22 cellular contexts compared by ENCODE assay signal in genomic region chr15:52292780-52293392, GRCh38. TPM values are rescaled to one million over a fixed set of nuclear protein-coding genes. Genes with fewer than 3 reads are reported as not detected.
DNase-seq lines count a peak whose midpoint lies in the region; ATAC-seq, FAIRE-seq and TF ChIP-seq lines count a peak whose summit lies in the region.
"Had no signal": no experiment of that assay in that cellular context is flagged by ENCODE, and none has a peak within 500 bp of the region (broad histone marks: within the 10 kb centered on the region; RNA-seq: fewer than 3 reads in every experiment).

No MANE protein-coding gene starts in this region.

- ATAC-seq in HepG2, result no peak
- no peak for ATAC-seq in right lobe of liver
- ATAC-seq in memory B cell (ENCODE audit: low read depth), result peak; percentile 47
- ATAC-seq: activated CD4-positive, alpha-beta T cell treated with anti-CD3 and anti-CD28 coated beads for 36 hours; heart left ventricle had no signal

- no peaks in the 10 kb centered on the region for H3K9me3 Mint-ChIP-seq in memory B cell
- H3K9me3 Mint-ChIP-seq: activated naive CD4-positive, alpha-beta T cell treated with anti-CD3 and anti-CD28 coated beads, Interleukin-2, amount 50 U/mL, for 24 hours; activated T-helper 1 cell treated with anti-CD3 and anti-CD28 coated beads, Interleukin-12 subunit alpha, Interleukin-12 subunit beta, Interleukin-2, Interleukin-4 antibody, amounts not matched to agents 30 ng/mL and 10 ng/mL and 1 ng/mL, durations not matched to agents 14 hours and 24 hours and 36 hours had no signal

- H3K36me3 ChIP-seq in HepG2 (replicated peaks in 1 of 2; ENCODE audit: control insufficient read depth in 1 of 2, insufficient read depth in 2 of 2, low read length in 2 of 2), result peaks cover 0 to 7% of the 10 kb centered on the region in 2 experiments; a peak in 1 of 5 replicates
- H3K36me3 ChIP-seq in right lobe of liver, result no peaks in the 10 kb centered on the region
- H3K36me3 ChIP-seq: colonic mucosa, heart left ventricle, left ventricle myocardium inferior had no signal

- H4K20me1 ChIP-seq in HepG2 (ENCODE audit: insufficient read depth, low read length), result no peaks in the 10 kb centered on the region

- TF ChIP-seq POLR2A in HepG2 (IDR thresholded peaks at IDR 0.05; ENCODE audit: insufficient read depth in 1 of 2, low read depth in 2 of 2, low read length in 2 of 2) (0 out of 4 replicates have a peak, but pooled peaks of 1 of the 2 experiments have one; percentile 2), right lobe of liver (IDR thresholded peaks at IDR 0.05) (no peak)

- no peaks in the 10 kb centered on the region for H3K36me3 Mint-ChIP-seq in memory B cell
- H3K36me3 Mint-ChIP-seq: activated naive CD4-positive, alpha-beta T cell treated with anti-CD3 and anti-CD28 coated beads, Interleukin-2, amount 50 U/mL, for 24 hours had no signal

- CTCF ChIA-PET in HepG2 (lab: Yijun Ruan, JAX; ENCODE audit: low intra/inter-chr PET ratio, low total read pairs), result no interaction called here

- H2AFZ ChIP-seq in HepG2 (ENCODE audit: low read length), result no peak overlapping the region

- peak overlapping the region; percentile 49 for H3K27ac ChIP-seq in HepG2 (ENCODE audit: extremely low read length, insufficient read depth, low read length)
- no peak overlapping the region for H3K27ac ChIP-seq in right lobe of liver
- peak overlapping the region; percentile 19 for H3K27ac ChIP-seq in angular gyrus (ENCODE audit: low read depth, low read length)
- H3K27ac ChIP-seq: C4-2B, colonic mucosa, heart left ventricle, HL-60, left ventricle myocardium inferior had no signal

- H3K4me1 ChIP-seq in HepG2 (ENCODE audit: insufficient read depth, low read length), result peaks cover 69% of the 10 kb centered on the region
- H3K4me1 ChIP-seq in right lobe of liver, result peaks cover 0 to 30% (median 3%) of the 10 kb centered on the region in 4 donors
- H3K4me1 ChIP-seq: colonic mucosa had no signal

- in situ Hi-C loops in HepG2 (cut with HindIII; ENCODE audit: extremely low pct_ligation_motif_present, low pct_unique_long_range_greater_than_20kb), result no loop called here

- TF ChIP-seq EP300 in HepG2 (IDR thresholded peaks at IDR 0.05; ENCODE audit: low read depth in 2 of 2, low read length in 2 of 2) (no peak), HepG2 (CRISPR knock-in tag; IDR thresholded peaks at IDR 0.05; ENCODE audit: borderline replicate concordance) (no peak)

- POLR2A ChIA-PET in HepG2 (lab: Yijun Ruan, JAX), result interaction anchor here (1.1 to 1.4 kb wide), 2 partner anchors 12 to 15 kb away, joined by 3 read pairs; no protein-coding TSS in a partner anchor

- H3K9me3 ChIP-seq in HepG2 (ENCODE audit: low read length) (no peaks in the 10 kb centered on the region), right lobe of liver (no peaks in the 10 kb centered on the region)
- H3K9me3 ChIP-seq: colonic mucosa, heart left ventricle, left ventricle myocardium inferior had no signal

- peak; percentile 34 for TF ChIP-seq CTCF in HepG2 (CRISPR knock-in tag; IDR thresholded peaks at IDR 0.05)
- TF ChIP-seq CTCF in right lobe of liver (IDR thresholded peaks at IDR 0.05), result no peak

- no peak overlapping the region for H3K4me3 ChIP-seq in HepG2 (replicated peaks in 1 of 3; ENCODE audit: insufficient read depth in 1 of 3, low read depth in 2 of 3, low read length in 3 of 3)
- H3K4me3 ChIP-seq in right lobe of liver, result no peak overlapping the region
- H3K4me3 ChIP-seq: colonic mucosa, heart left ventricle, left ventricle myocardium inferior had no signal

- peaks cover 44% of the 10 kb centered on the region for H3K79me2 ChIP-seq in HepG2 (ENCODE audit: insufficient read depth, low read length)

- no peak for TF ChIP-seq RAD21 in HepG2 (CRISPR knock-in tag; IDR thresholded peaks at IDR 0.05)

- no peak overlapping the region for H3K27ac Mint-ChIP-seq in memory B cell
- H3K27ac Mint-ChIP-seq: activated CD4-positive, alpha-beta T cell treated with anti-CD3 and anti-CD28 coated beads for 36 hours; activated naive CD4-positive, alpha-beta T cell treated with anti-CD3 and anti-CD28 coated beads, Interleukin-2, amount 50 U/mL, for 24 hours; activated T-helper 1 cell treated with anti-CD3 and anti-CD28 coated beads, Interleukin-12 subunit alpha, Interleukin-12 subunit beta, Interleukin-2, Interleukin-4 antibody, amounts not matched to agents 30 ng/mL and 10 ng/mL and 1 ng/mL, durations not matched to agents 14 hours and 24 hours and 36 hours had no signal

- H3K4me1 Mint-ChIP-seq in memory B cell, result peaks cover 29% of the 10 kb centered on the region

- H3K4me3 Mint-ChIP-seq in memory B cell, result no peak overlapping the region
- H3K4me3 Mint-ChIP-seq: activated CD4-positive, alpha-beta T cell treated with anti-CD3 and anti-CD28 coated beads for 36 hours; activated naive CD4-positive, alpha-beta T cell treated with anti-CD3 and anti-CD28 coated beads, Interleukin-2, amount 50 U/mL, for 24 hours; activated T-helper 1 cell treated with anti-CD3 and anti-CD28 coated beads, Interleukin-12 subunit alpha, Interleukin-12 subunit beta, Interleukin-2, Interleukin-4 antibody, amounts not matched to agents 30 ng/mL and 10 ng/mL and 1 ng/mL, durations not matched to agents 14 hours and 24 hours and 36 hours had no signal

- no peak for DNase-seq in HepG2 (ENCODE audit: low spot score)
- no peak for DNase-seq in right lobe of liver
- no peak for DNase-seq in memory B cell (ENCODE audit: low spot score in 2 of 2)
- no peak for DNase-seq in superior temporal gyrus (ENCODE audit: extremely low spot score)
- DNase-seq in RCC 7860 (ENCODE audit: low spot score), result no peak
- no peak for DNase-seq in NCI-H82 (lab: John Stamatoyannopoulos, UW)
- DNase-seq in NCI-H187 treated with DMSO at 0.1 percent for 48 hours (lab: John Stamatoyannopoulos, UW), result no peak
- DNase-seq: activated CD4-positive, alpha-beta T cell treated with anti-CD3 and anti-CD28 coated beads for 36 hours; colonic mucosa; GDM1; heart left ventricle; left ventricle myocardium inferior; NCI-H187; NCI-H446; stimulated activated CD4-positive, alpha-beta T cell treated with anti-CD3 and anti-CD28 coated beads, Interleukin-12 subunit alpha, Interleukin-12 subunit beta, amount 100 ng/mL, for 4 hours; SW 1271 had no signal

- H3K27me3 Mint-ChIP-seq in memory B cell, result peaks cover 14% of the 10 kb centered on the region

- no peaks in the 10 kb centered on the region for H3K27me3 ChIP-seq in HepG2 (ENCODE audit: control insufficient read depth in 1 of 2, insufficient read depth in 2 of 2, low read length in 2 of 2)
- H3K27me3 ChIP-seq in right lobe of liver, result no peaks in the 10 kb centered on the region

- FAIRE-seq in HepG2 (lab: Jason Lieb, UNC) (no peak), RCC 7860 (lab: Jason Lieb, UNC) (no peak)
- FAIRE-seq: endometrium had no signal

- intact Hi-C loops in HepG2 (cut with micrococcal nuclease; ENCODE audit: unreplicated experiment), result no loop called here
- intact Hi-C loops in right lobe of liver (cut with DNase I), result no loop called here

- BruUV-seq in HepG2 (replicated peaks; lab: Mats Ljungman, UMichigan), result no TSS peak

- H3K9ac ChIP-seq in HepG2 (ENCODE audit: insufficient read depth, low read depth, low read length), result no peak overlapping the region

- peak overlapping the region; percentile 21 for H3K4me2 ChIP-seq in HepG2 (ENCODE audit: low read depth, low read length)

- 78% methylated on average over 7 of the region's 7 CpGs for WGBS in HepG2 (ENCODE audit: low lambda C conversion rate)
- WGBS in right lobe of liver (ENCODE audit: insufficient coverage, low coverage, low lambda C conversion rate, missing lambda C conversion rate), result 74% methylated on average over 5 of the region's 7 CpGs

TF ChIP-seq in HepG2, 621 proteins besides CTCF, POLR2A, EP300 and RAD21 (continues in another document):
- TF ChIP-seq NCOR1 (IDR thresholded peaks at IDR 0.05; ENCODE audit: borderline replicate concordance, low read length), result no peak
- no peak for TF ChIP-seq ADNP (CRISPR knock-in tag; IDR thresholded peaks at IDR 0.05)
- 0 out of 2 replicates have a peak, but pooled peaks have one; percentile 9 for TF ChIP-seq ZNF607 (CRISPR knock-in tag; IDR thresholded peaks at IDR 0.05; ENCODE audit: borderline replicate concordance)

RNA-seq across cellular contexts. Expression of gene MYO5C, which starts 2.7 kb away (rescaled TPM):
- total RNA-seq in HepG2 (2016; rRNA removed; fragmentation: Illumina TruSeq; extraction: Trizol), result 23.7 and 37.3 TPM in 2 replicates
- 7.8 and 10.0 TPM in 2 replicates for total RNA-seq in HepG2 (2016; cell fraction: cytosol; rRNA removed; fragmentation: Illumina TruSeq; extraction: Trizol; ENCODE audit: low read depth)
- total RNA-seq in HepG2 (2016; cell fraction: insoluble cytoplasmic fraction; rRNA removed; fragmentation: Illumina TruSeq; extraction: Trizol), result 22.8 and 32.5 TPM in 2 replicates
- 18.9 and 21.8 TPM in 2 replicates for total RNA-seq in HepG2 (2016; cell fraction: membrane; rRNA removed; fragmentation: Illumina TruSeq; extraction: Trizol)
- 39.3 and 39.5 TPM in 2 replicates for total RNA-seq in HepG2 (2016; cell fraction: nucleus; rRNA removed; fragmentation: Illumina TruSeq; extraction: Trizol)
- polyA plus RNA-seq in HepG2 (2011; rRNA removed), result 13.7 and 15.7 TPM in 2 replicates
- polyA plus RNA-seq in HepG2 (2011; cell fraction: cytosol; rRNA removed), result 7.3 and 7.9 TPM in 2 replicates
- polyA plus RNA-seq in HepG2 (2011; cell fraction: nucleus; rRNA removed), result 17.4 and 19.9 TPM in 2 replicates
- polyA plus RNA-seq in HepG2 (2012), result 7.0 and 10.2 TPM in 2 replicates
- 1.7 and 1.8 TPM in 2 replicates for polyA plus RNA-seq in HepG2 (2016; cell fraction: cytosol; fragmentation: Illumina TruSeq; extraction: Trizol; ENCODE audit: low read depth)
- 23.1 and 25.5 TPM in 2 replicates for polyA plus RNA-seq in HepG2 (2016; cell fraction: insoluble cytoplasmic fraction; fragmentation: Illumina TruSeq; extraction: Trizol; ENCODE audit: low read depth)
- polyA plus RNA-seq in HepG2 (2016; cell fraction: membrane; fragmentation: Illumina TruSeq; extraction: Trizol; ENCODE audit: low read depth), result 4.2 TPM in 2 replicates
- polyA plus RNA-seq in HepG2 (2016; cell fraction: nucleus; fragmentation: Illumina TruSeq; extraction: Trizol; ENCODE audit: insufficient read depth, low read depth), result 35.8 and 37.1 TPM in 2 replicates
- polyA minus RNA-seq in HepG2 (2011; rRNA and poly(A)+ RNA removed; ENCODE audit: low replicate concordance), result 23.1 and 52.1 TPM in 2 replicates
- 10.5 and 13.8 TPM in 2 replicates for polyA minus RNA-seq in HepG2 (2011; cell fraction: cytosol; rRNA and poly(A)+ RNA removed)
- polyA minus RNA-seq in HepG2 (2011; cell fraction: nucleus; rRNA and poly(A)+ RNA removed), result 52.0 and 54.7 TPM in 2 replicates
- total RNA-seq in right lobe of liver, result 10 to 100 TPM in 1 of 6 experiments, 1 to 10 TPM in 5; 5.8 to 10.2 (median 7.1) TPM

Comparison
In these comparisons a context has a peak if more than half of its experiments do, and no peak if none do; other contexts are left out.
1. H3K27ac ChIP-seq: peak in HepG2 (single experiment) and angular gyrus (single experiment); none in right lobe of liver (0 of 3).